ENCODE assay signal across 1 cellular context in the genomic region with DNA sequence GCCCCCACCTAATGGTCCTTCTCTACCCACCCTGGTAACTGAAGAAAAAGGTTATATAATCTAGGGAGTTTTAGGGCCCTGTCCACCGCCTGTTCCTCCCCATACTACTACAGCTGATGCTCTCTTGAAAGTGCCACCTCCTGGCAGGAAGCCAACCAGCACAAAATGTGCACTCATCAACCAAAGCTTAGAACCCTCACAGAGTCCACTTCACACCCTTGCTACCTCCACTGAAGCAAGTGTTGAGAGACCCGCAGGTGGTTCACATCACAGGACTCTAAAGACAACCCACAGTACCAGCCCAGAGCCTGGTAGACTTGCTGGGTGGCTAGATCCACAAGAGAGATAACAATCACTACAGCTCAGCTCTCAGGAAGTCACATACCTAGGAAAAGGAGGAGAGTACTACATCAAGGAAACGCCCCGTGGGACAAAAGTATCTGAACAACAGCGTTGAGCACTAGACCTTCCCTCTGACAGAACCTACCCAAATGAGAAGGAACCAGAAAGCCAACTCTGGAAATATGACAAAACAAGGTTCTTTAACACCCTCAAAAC.
TF ChIP-seq lines count a peak whose summit lies in the region.

No MANE protein-coding gene starts in this region.

TF ChIP-seq in K562, 482 proteins besides CTCF, POLR2A, EP300 and RAD21:
- no peak for TF ChIP-seq BRD9 (IDR thresholded peaks at IDR 0.05; ENCODE audit: low read depth, partially characterized antibody)
- no peak for TF ChIP-seq ILK (tag; IDR thresholded peaks at IDR 0.05; ENCODE audit: borderline replicate concordance, low read depth)
- peak; percentile 58 for TF ChIP-seq NFIC (IDR thresholded peaks at IDR 0.05)
